In genomic region chr6:125818225-125818657, GRCh38 we compare ENCODE assay signal across 7 cellular contexts. TPM values are rescaled to one million over a fixed set of nuclear protein-coding genes. Genes with fewer than 3 reads are reported as not detected.
A peak's percentile ranks its signal among the peaks of the same experiment; 100 is the strongest.
DNase-seq lines count a peak whose midpoint lies in the region; ATAC-seq and TF ChIP-seq lines count a peak whose summit lies in the region.

No MANE protein-coding gene starts in this region.

- H3K36me3 ChIP-seq in spleen = peaks cover 0 to 36% (median 16%) of the 10 kb centered on the region in 6 donors

- peak; percentile 41 for ATAC-seq in GM18517 (IDR thresholded peaks at IDR 0.05; ENCODE audit: unreplicated experiment)
- peak; percentile 42 for ATAC-seq in HG02623 (IDR thresholded peaks at IDR 0.05; ENCODE audit: unreplicated experiment)

- TF ChIP-seq CTCF in choroid plexus epithelial cell (conservative IDR thresholded peaks at IDR 0.05; ENCODE audit: low read depth, low read length) (no peak), spleen (IDR thresholded peaks at IDR 0.05 in 8 of 11, conservative IDR thresholded peaks at IDR 0.05 in 3 of 11) (no peak)

- H3K27me3 ChIP-seq in spleen (replicated peaks in 1 of 7) = no peaks in the 10 kb centered on the region

- no peak overlapping the region for H3K4me3 ChIP-seq in choroid plexus epithelial cell (ENCODE audit: low read depth, low read length)
- H3K4me3 ChIP-seq in spleen = no peak overlapping the region

- whole genome bisulfite sequencing in spleen, 5 donors = 36 to 65% (median 58%) methylated on average over 2 of the region's 2 CpGs

- no peak for TF ChIP-seq POLR2A in spleen (IDR thresholded peaks at IDR 0.05)

- peak overlapping the region; percentile 30 to 68 (median 51) for H3K27ac ChIP-seq in spleen

- DNase-seq in choroid plexus epithelial cell (ENCODE audit: low read depth) = peak; percentile 37
- no peak for DNase-seq in spleen
- DNase-seq in KG1 (lab: John Stamatoyannopoulos, UW) = no peak
- no peak for DNase-seq in posterior vena cava (ENCODE audit: low spot score)
- DNase-seq in iPS-NIHi7 (ENCODE audit: extremely low spot score) = no peak

- H3K9me3 ChIP-seq in spleen = no peaks in the 10 kb centered on the region

- peaks cover 25 to 94% (median 67%) of the 10 kb centered on the region in 6 donors for H3K4me1 ChIP-seq in spleen

- intact Hi-C loops in spleen (cut with DNase I; ENCODE audit: low total_unique reads) (no loop called here), posterior vena cava (cut with DNase I) (no loop called here)

RNA-seq across cellular contexts. Expression of gene NCOA7, which starts 27.5 kb away (rescaled TPM):
- total RNA-seq in spleen = 10 to 100 TPM; 27.9 to 84.3 (median 50.7) TPM
- polyA plus RNA-seq in spleen = 10 to 100 TPM; 11.8 to 18.2 (median 12.9) TPM
- total RNA-seq in posterior vena cava = 10 to 100 TPM; 41.5 to 43.3 TPM
